8 cellular contexts compared by ENCODE assay signal in the genomic region with DNA sequence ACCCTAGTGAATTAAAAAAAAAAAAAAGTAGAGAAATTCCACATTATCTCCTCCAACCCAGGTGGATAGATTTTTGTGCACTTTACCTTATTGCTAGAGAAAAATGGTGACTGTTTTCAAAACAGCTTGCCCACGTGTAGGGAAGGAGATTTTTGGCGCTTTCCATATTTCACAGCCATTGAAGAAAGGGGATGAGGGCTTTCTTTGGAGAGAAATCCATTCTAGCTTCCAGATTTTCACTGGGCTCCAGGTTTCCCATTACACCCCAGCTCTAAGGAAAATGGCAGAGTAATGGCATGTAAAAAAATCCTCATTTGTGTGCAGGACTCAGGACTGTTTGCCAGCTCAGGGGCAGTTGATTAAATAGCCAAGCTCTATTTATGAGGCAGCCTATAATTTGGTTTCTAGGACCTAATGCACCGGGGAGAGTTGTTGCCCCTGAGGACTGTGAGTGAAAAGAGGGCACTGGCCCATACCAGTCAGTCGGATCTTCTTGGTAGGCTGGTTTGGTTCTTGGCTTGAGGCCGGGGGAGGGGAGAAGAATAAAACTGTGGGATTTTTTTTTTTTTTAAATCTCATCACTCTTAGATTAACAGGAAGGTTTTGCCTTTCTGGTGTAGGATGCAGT. TPM values are rescaled to one million over a fixed set of nuclear protein-coding genes. Genes with fewer than 3 reads are reported as not detected.
DNase-seq lines count a peak whose midpoint lies in the region; ATAC-seq, FAIRE-seq and TF ChIP-seq lines count a peak whose summit lies in the region.

No MANE protein-coding gene starts in this region.

- H3K4me2 ChIP-seq in DOHH2 (ENCODE audit: low read length) (peak overlapping the region; percentile 94), OCI-LY1 (ENCODE audit: low read length) (peak overlapping the region; percentile 85)

- peaks cover 48% of the 10 kb centered on the region for H3K4me1 ChIP-seq in DOHH2 (ENCODE audit: control insufficient read depth, low read length)
- H3K4me1 ChIP-seq in OCI-LY1 (ENCODE audit: insufficient read depth, low read length, severe bottlenecking): peaks cover 37% of the 10 kb centered on the region
- peaks cover 17 to 45% (median 19%) of the 10 kb centered on the region in 3 donors for H3K4me1 ChIP-seq in pancreas

- DNase-seq in effector memory CD8-positive, alpha-beta T cell: no peak
- no peak for DNase-seq in pancreas
- no peak for DNase-seq in NCI-H1092 treated with DMSO at 0.1 percent for 48 hours (lab: John Stamatoyannopoulos, UW)

- H3K9ac ChIP-seq in OCI-LY1 (ENCODE audit: low read length): peak overlapping the region; percentile 87

- H3K9me2 ChIP-seq in DOHH2 (replicated peaks; ENCODE audit: control insufficient read depth, low read length) (no peaks in the 10 kb centered on the region), OCI-LY1 (ENCODE audit: low read depth, low read length) (no peaks in the 10 kb centered on the region)

- FAIRE-seq in pancreas (lab: Jason Lieb, UNC): no peak

- H3K27ac ChIP-seq in DOHH2 (ENCODE audit: low read depth, low read length) (peak overlapping the region; percentile 92), OCI-LY1 (ENCODE audit: low read depth, low read length, poor library complexity, severe bottlenecking) (peak overlapping the region; percentile 92), pancreas (peak overlapping the region; percentile 85 to 96 (median 93))

- no peaks in the 10 kb centered on the region for H3K9me3 Mint-ChIP-seq in effector memory CD8-positive, alpha-beta T cell

- peaks cover 15% of the 10 kb centered on the region for H3K36me3 Mint-ChIP-seq in effector memory CD8-positive, alpha-beta T cell (ENCODE audit: insufficient read depth)

- H3K9me3 ChIP-seq in DOHH2 (ENCODE audit: control insufficient read depth, insufficient read depth, low read length) (no peaks in the 10 kb centered on the region), OCI-LY1 (ENCODE audit: low read length) (no peaks in the 10 kb centered on the region), pancreas (no peaks in the 10 kb centered on the region)

- no peaks in the 10 kb centered on the region for H3K27me3 ChIP-seq in DOHH2 (ENCODE audit: control insufficient read depth, low read length)
- no peaks in the 10 kb centered on the region for H3K27me3 ChIP-seq in OCI-LY1 (ENCODE audit: insufficient read depth, low read length)
- no peaks in the 10 kb centered on the region for H3K27me3 ChIP-seq in pancreas

- no peaks in the 10 kb centered on the region for H3K27me3 Mint-ChIP-seq in effector memory CD8-positive, alpha-beta T cell

- peak overlapping the region in 1 of 2 donors; percentile 97 for H3K4me3 Mint-ChIP-seq in effector memory CD8-positive, alpha-beta T cell

- no peak for ATAC-seq in effector memory CD8-positive, alpha-beta T cell (replicated peaks)
- ATAC-seq in pancreas (no peak), GM21528 (IDR thresholded peaks at IDR 0.05; ENCODE audit: low FRiP score, unreplicated experiment) (no peak), GM21717 (IDR thresholded peaks at IDR 0.05; ENCODE audit: unreplicated experiment) (no peak), GM19463 (IDR thresholded peaks at IDR 0.05; ENCODE audit: unreplicated experiment) (no peak)

- intact Hi-C loops in pancreas (cut with DNase I): no loop called here

- H3K4me3 ChIP-seq in DOHH2 (ENCODE audit: low read length): peak overlapping the region; percentile 92
- H3K4me3 ChIP-seq in OCI-LY1 (ENCODE audit: low read depth, low read length, poor library complexity, severe bottlenecking): peak overlapping the region; percentile 88
- peak overlapping the region; percentile 29 to 60 (median 40) for H3K4me3 ChIP-seq in pancreas

- H3F3A ChIP-seq in DOHH2 (ENCODE audit: control insufficient read depth, insufficient read depth): peaks cover 29% of the 10 kb centered on the region
- no peaks in the 10 kb centered on the region for H3F3A ChIP-seq in OCI-LY1 (ENCODE audit: insufficient read depth, low read length)

- H3K4me1 Mint-ChIP-seq in effector memory CD8-positive, alpha-beta T cell (ENCODE audit: low read depth in 2 of 2): peaks cover 18 to 32% of the 10 kb centered on the region in 2 donors

- H4K20me1 ChIP-seq in DOHH2 (ENCODE audit: control insufficient read depth, insufficient read depth, low read depth, low read length) (peaks cover 5% of the 10 kb centered on the region), OCI-LY1 (ENCODE audit: insufficient read depth, low read length) (no peaks in the 10 kb centered on the region)

- TF ChIP-seq CTCF in DOHH2 (IDR thresholded peaks at IDR 0.05; ENCODE audit: low read depth, low read length, poor library complexity, severe bottlenecking) (no peak), OCI-LY1 (IDR thresholded peaks at IDR 0.05; ENCODE audit: low read length) (no peak), pancreas (IDR thresholded peaks at IDR 0.05) (no peak)

- H3K36me3 ChIP-seq in DOHH2 (ENCODE audit: control insufficient read depth, low read length) (peaks cover 20% of the 10 kb centered on the region), OCI-LY1 (ENCODE audit: insufficient read depth, low read length) (peaks cover 8% of the 10 kb centered on the region), pancreas (no peaks in the 10 kb centered on the region)

- WGBS in pancreas, 2 donors: 23 to 29% methylated on average over 5 of the region's 5 CpGs

- peak overlapping the region; percentile 91 to 96 for H3K27ac Mint-ChIP-seq in effector memory CD8-positive, alpha-beta T cell

- H3K79me2 ChIP-seq in DOHH2 (ENCODE audit: control insufficient read depth, low read length): peaks cover 45% of the 10 kb centered on the region
- H3K79me2 ChIP-seq in OCI-LY1 (ENCODE audit: insufficient read depth, low read length): peaks cover 24% of the 10 kb centered on the region

- H2AFZ ChIP-seq in OCI-LY1 (ENCODE audit: low read length): no peak overlapping the region

RNA-seq across cellular contexts. Expression of a gene that starts 2.1 kb away (rescaled TPM):
- total RNA-seq in pancreas: 10 to 100 TPM; 24.0 to 39.9 (median 27.4) TPM
- 10 to 100 TPM; 14.8 to 18.5 TPM for polyA plus RNA-seq in pancreas

Comparison
In these comparisons a context has a peak if more than half of its experiments do, and no peak if none do; other contexts are left out.
1. H3K4me3 ChIP-seq: peak in every context shown above with its lines; median percentile 92 in DOHH2; 88 in OCI-LY1; 40 in pancreas.